Comparison of ENCODE assay signal across 20 cellular contexts in the genomic region with DNA sequence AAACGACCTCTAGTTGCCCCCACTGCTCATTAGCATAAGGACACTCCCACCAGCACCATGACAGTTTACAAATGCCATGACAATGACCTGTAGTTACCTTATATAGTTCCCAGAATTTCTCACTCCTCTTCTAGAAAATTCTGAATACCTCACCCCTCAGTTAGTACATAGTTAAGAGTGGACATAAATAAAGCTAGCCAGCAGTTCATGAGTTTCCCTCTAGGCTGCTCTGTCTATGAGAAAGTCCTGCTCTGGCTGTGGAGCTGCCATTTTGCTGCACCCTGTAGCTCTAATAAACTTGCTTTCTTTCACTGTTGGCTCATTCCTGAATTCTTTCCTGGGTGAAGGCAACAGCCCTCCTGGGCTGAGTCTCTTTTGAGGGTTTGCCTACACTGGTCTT.
"Had no signal": no experiment of that assay in that cellular context is flagged by ENCODE, and none has a peak within 500 bp of the region (broad histone marks: within the 10 kb centered on the region; RNA-seq: fewer than 3 reads in every experiment).

No MANE protein-coding gene starts in this region.

- H3K27ac ChIP-seq: ascending aorta, epithelial cell of prostate, heart left ventricle, neutrophil, right atrium auricular region, skin epidermis, tibial nerve, vagina had no signal

- H3K4me3 Mint-ChIP-seq: activated naive CD8-positive, alpha-beta T cell treated with anti-CD3 and anti-CD28 coated beads, Interleukin-2, amount 50 U/mL, for 24 hours; naive B cell; T-helper 2 cell treated with Interferon-gamma antibody and Interleukin-4, amounts not matched to agents 5 μg/mL and 100 μg/mL, for 36 hours had no signal

- H3K27me3 ChIP-seq: ascending aorta, heart left ventricle, neutrophil, right atrium auricular region, tibial nerve, vagina had no signal

- H3K36me3 Mint-ChIP-seq: naive B cell had no signal

- H3K9me3 ChIP-seq: ascending aorta, heart left ventricle, neutrophil, right atrium auricular region, tibial nerve, vagina had no signal

- H3K4me1 ChIP-seq: heart left ventricle, right atrium auricular region, tibial nerve had no signal

- H3K4me1 Mint-ChIP-seq: naive B cell had no signal

- DNase-seq: activated CD4-positive, alpha-beta T cell treated with anti-CD3 and anti-CD28 coated beads, Interleukin-2, amount 50 U/mL, for 4 hours; activated CD4-positive, CD25-positive, alpha-beta regulatory T cell treated with anti-CD3 and anti-CD28 coated beads, Interleukin-2, amount 50 U/mL, for 72 hours; activated naive CD4-positive, alpha-beta T cell; activated naive CD8-positive, alpha-beta T cell treated with anti-CD3 and anti-CD28 coated beads, Interleukin-2, amount 50 U/mL, for 24 hours; activated T-cell treated with anti-CD3 and anti-CD28 coated beads for 4 hours; heart left ventricle; left colon; naive B cell; stimulated activated CD4-positive, alpha-beta T cell treated with anti-CD3 and anti-CD28 coated beads, Interleukin-4, amount 100 ng/mL, for 24 hours; stimulated activated naive CD4-positive, alpha-beta T cell treated with Interleukin-2 at 50 U/mL for 16 hours; substantia nigra had no signal

- H3K27ac Mint-ChIP-seq: activated naive CD8-positive, alpha-beta T cell treated with anti-CD3 and anti-CD28 coated beads, Interleukin-2, amount 50 U/mL, for 24 hours; T-helper 2 cell treated with Interferon-gamma antibody and Interleukin-4, amounts not matched to agents 5 μg/mL and 100 μg/mL, for 36 hours had no signal

- H3K9me3 Mint-ChIP-seq: activated naive CD8-positive, alpha-beta T cell treated with anti-CD3 and anti-CD28 coated beads, Interleukin-2, amount 50 U/mL, for 24 hours; naive B cell; T-helper 2 cell treated with Interferon-gamma antibody and Interleukin-4, amounts not matched to agents 5 μg/mL and 100 μg/mL, for 36 hours had no signal

- H3K36me3 ChIP-seq: ascending aorta, heart left ventricle, neutrophil, right atrium auricular region, tibial nerve, vagina had no signal

- ATAC-seq: activated naive CD8-positive, alpha-beta T cell treated with anti-CD3 and anti-CD28 coated beads, Interleukin-2, amount 50 U/mL, for 24 hours; heart left ventricle; left colon had no signal

- H3K4me3 ChIP-seq: ascending aorta, heart left ventricle, lung, right atrium auricular region, skin epidermis, tibial nerve, vagina had no signal
